Comparison of ENCODE assay signal across 9 cellular contexts in genomic region chr7:70696139-70696782, GRCh38.
A peak's percentile ranks its signal among the peaks of the same experiment; 100 is the strongest.
DNase-seq lines count a peak whose midpoint lies in the region; ATAC-seq, FAIRE-seq and TF ChIP-seq lines count a peak whose summit lies in the region.
"Had no signal": no experiment of that assay in that cellular context is flagged by ENCODE, and none has a peak within 500 bp of the region (broad histone marks: within the 10 kb centered on the region; RNA-seq: fewer than 3 reads in every experiment).

No MANE protein-coding gene starts in this region.

- no peak overlapping the region for H3K27ac Mint-ChIP-seq in activated naive CD8-positive, alpha-beta T cell treated with anti-CD3 and anti-CD28 coated beads, Interleukin-2, amount 50 U/mL, for 24 hours

- TF ChIP-seq EP300 in HepG2 (IDR thresholded peaks at IDR 0.05; ENCODE audit: low read depth in 2 of 2, low read length in 2 of 2), result no peak
- TF ChIP-seq EP300 in HepG2 (CRISPR knock-in tag; IDR thresholded peaks at IDR 0.05; ENCODE audit: borderline replicate concordance), result no peak

- TF ChIP-seq POLR2A in HepG2 (IDR thresholded peaks at IDR 0.05; ENCODE audit: insufficient read depth in 1 of 2, low read depth in 2 of 2, low read length in 2 of 2), result no peak

- no peak for DNase-seq in HepG2 (ENCODE audit: low spot score)
- no peak for DNase-seq in activated naive CD8-positive, alpha-beta T cell treated with anti-CD3 and anti-CD28 coated beads, Interleukin-2, amount 50 U/mL, for 24 hours
- DNase-seq in left lung, result no peak

- TF ChIP-seq CTCF in liver (IDR thresholded peaks at IDR 0.05; ENCODE audit: low read depth, low read length, missing input control), result no peak
- no peak for TF ChIP-seq CTCF in HepG2 (CRISPR knock-in tag; IDR thresholded peaks at IDR 0.05)
- no peak for TF ChIP-seq CTCF in left lung (IDR thresholded peaks at IDR 0.05)

- H3K27ac ChIP-seq in liver (ENCODE audit: low read depth in 1 of 2, low read length in 2 of 2), result peak overlapping the region; percentile 42 to 71
- H3K27ac ChIP-seq in HepG2 (ENCODE audit: extremely low read length, insufficient read depth, low read length), result no peak overlapping the region
- H3K27ac ChIP-seq in left lung, result peak overlapping the region; percentile 74 to 84

- 16% methylated on average over 11 of the region's 11 CpGs for whole genome bisulfite sequencing in liver
- 10% methylated on average over 11 of the region's 11 CpGs for WGBS in HepG2 (ENCODE audit: low lambda C conversion rate)

- CTCF ChIA-PET in HepG2 (lab: Yijun Ruan, JAX; ENCODE audit: low intra/inter-chr PET ratio, low total read pairs), result no interaction called here

- H3K36me3 ChIP-seq in liver (ENCODE audit: control insufficient read depth in 4 of 4, insufficient read depth in 3 of 4, low read depth in 1 of 4, low read length in 3 of 4) (no peaks in the 10 kb centered on the region), HepG2 (replicated peaks in 1 of 2; ENCODE audit: control insufficient read depth in 1 of 2, insufficient read depth in 2 of 2, low read length in 2 of 2) (no peaks in the 10 kb centered on the region), left lung (no peaks in the 10 kb centered on the region)

- H3K4me1 Mint-ChIP-seq in activated naive CD8-positive, alpha-beta T cell treated with anti-CD3 and anti-CD28 coated beads, Interleukin-2, amount 50 U/mL, for 24 hours, result peaks cover 14% of the 10 kb centered on the region

- no peak overlapping the region for H3K4me2 ChIP-seq in HepG2 (ENCODE audit: low read depth, low read length)

- H3K4me1 ChIP-seq in liver (ENCODE audit: control insufficient read depth in 4 of 4, insufficient read depth in 4 of 4, low read length in 3 of 4), result peaks cover 0 to 41% (median 25%) of the 10 kb centered on the region in 4 donors
- no peaks in the 10 kb centered on the region for H3K4me1 ChIP-seq in HepG2 (ENCODE audit: insufficient read depth, low read length)
- peaks cover 6 to 21% of the 10 kb centered on the region in 2 donors for H3K4me1 ChIP-seq in left lung

- ATAC-seq in HepG2, result no peak
- ATAC-seq in activated naive CD8-positive, alpha-beta T cell treated with anti-CD3 and anti-CD28 coated beads, Interleukin-2, amount 50 U/mL, for 24 hours, result no peak
- peak; percentile 2 for ATAC-seq in left lung
- no peak for ATAC-seq in GM19467 (IDR thresholded peaks at IDR 0.05; ENCODE audit: unreplicated experiment)
- ATAC-seq in GM19452 (IDR thresholded peaks at IDR 0.05; ENCODE audit: unreplicated experiment), result no peak
- no peak for ATAC-seq in GM18502 (IDR thresholded peaks at IDR 0.05; ENCODE audit: poor library complexity, unreplicated experiment)
- ATAC-seq in HG02981 (IDR thresholded peaks at IDR 0.05; ENCODE audit: unreplicated experiment), result no peak
- ATAC-seq: HCT116 had no signal

- H4K20me1 ChIP-seq in HepG2 (ENCODE audit: insufficient read depth, low read length), result no peaks in the 10 kb centered on the region

- no peak for FAIRE-seq in HepG2 (lab: Jason Lieb, UNC)

- peak overlapping the region; percentile 86 for H3K4me3 Mint-ChIP-seq in activated naive CD8-positive, alpha-beta T cell treated with anti-CD3 and anti-CD28 coated beads, Interleukin-2, amount 50 U/mL, for 24 hours

- H3K4me3 ChIP-seq in liver (ENCODE audit: low read depth in 1 of 3, low read length in 3 of 3) (peak overlapping the region; percentile 53 to 94 (median 73)), HepG2 (replicated peaks in 1 of 3; ENCODE audit: insufficient read depth in 1 of 3, low read depth in 2 of 3, low read length in 3 of 3) (no peak overlapping the region), left lung (peak overlapping the region; percentile 60 to 67)

- BruUV-seq in HepG2 (replicated peaks; lab: Mats Ljungman, UMichigan), result no TSS peak

- peaks cover 42% of the 10 kb centered on the region for H3K27me3 Mint-ChIP-seq in activated naive CD8-positive, alpha-beta T cell treated with anti-CD3 and anti-CD28 coated beads, Interleukin-2, amount 50 U/mL, for 24 hours

- H3K9ac ChIP-seq in liver (ENCODE audit: low read depth in 1 of 2, low read length in 2 of 2) (peak overlapping the region; percentile 68 to 73), HepG2 (ENCODE audit: insufficient read depth, low read depth, low read length) (no peak overlapping the region)

- H3K9me3 Mint-ChIP-seq in activated naive CD8-positive, alpha-beta T cell treated with anti-CD3 and anti-CD28 coated beads, Interleukin-2, amount 50 U/mL, for 24 hours, result no peaks in the 10 kb centered on the region

- in situ Hi-C loops in HepG2 (cut with HindIII; ENCODE audit: extremely low pct_ligation_motif_present, low pct_unique_long_range_greater_than_20kb), result no loop called here

- no peaks in the 10 kb centered on the region for H3K79me2 ChIP-seq in HepG2 (ENCODE audit: insufficient read depth, low read length)

- intact Hi-C loops in HepG2 (cut with micrococcal nuclease; ENCODE audit: unreplicated experiment) (loop anchor here (10.0 kb wide), 2 partner anchors 501 to 531 kb away; no protein-coding TSS in a partner anchor), left lung (cut with DNase I) (no loop called here)

- H3K36me3 Mint-ChIP-seq in activated naive CD8-positive, alpha-beta T cell treated with anti-CD3 and anti-CD28 coated beads, Interleukin-2, amount 50 U/mL, for 24 hours (ENCODE audit: low read depth), result no peaks in the 10 kb centered on the region

- peak in 1 of 2 donors; percentile 40 for TF ChIP-seq RAD21 in liver (IDR thresholded peaks at IDR 0.05)
- TF ChIP-seq RAD21 in HepG2 (CRISPR knock-in tag; IDR thresholded peaks at IDR 0.05), result no peak

- H3K9me3 ChIP-seq in liver (ENCODE audit: control insufficient read depth in 4 of 4, low read length in 3 of 4) (no peaks in the 10 kb centered on the region), HepG2 (ENCODE audit: low read length) (no peaks in the 10 kb centered on the region), left lung (no peaks in the 10 kb centered on the region)

- POLR2A ChIA-PET in HepG2 (lab: Yijun Ruan, JAX), result no interaction called here

- H3K27me3 ChIP-seq in liver (ENCODE audit: control insufficient read depth in 4 of 4, insufficient read depth in 4 of 4, low read length in 3 of 4) (no peaks in the 10 kb centered on the region), HepG2 (ENCODE audit: control insufficient read depth in 1 of 2, insufficient read depth in 2 of 2, low read length in 2 of 2) (peaks cover 6 to 36% of the 10 kb centered on the region in 2 experiments), left lung (peaks cover 0 to 43% of the 10 kb centered on the region in 2 donors)

- no peak overlapping the region for H2AFZ ChIP-seq in HepG2 (ENCODE audit: low read length)

TF ChIP-seq in liver, 16 proteins besides CTCF, POLR2A, EP300 and RAD21:
- TF ChIP-seq HNF4A (conservative IDR thresholded peaks at IDR 0.05), result peak in 1 of 2 donors; percentile 16
- TF ChIP-seq SP1 (IDR thresholded peaks at IDR 0.05), result no peak

TF ChIP-seq in HepG2, 621 proteins besides CTCF, POLR2A, EP300 and RAD21:
- TF ChIP-seq ELF1 (CRISPR knock-in tag; IDR thresholded peaks at IDR 0.05) (no peak), ZNF350 (CRISPR knock-in tag; IDR thresholded peaks at IDR 0.05; ENCODE audit: borderline replicate concordance, low read depth) (no peak), NR2F6 (IDR thresholded peaks at IDR 0.05) (no peak), NR2F6 (CRISPR knock-in tag; IDR thresholded peaks at IDR 0.05) (no peak)

Comparison
In these comparisons a context has a peak if more than half of its experiments do, and no peak if none do; other contexts are left out.
1. H3K4me3 ChIP-seq: peak in liver (3 of 3) and left lung (2 of 2); none in HepG2 (0 of 3).